Comparison of ENCODE assay signal across 25 cellular contexts in genomic region chr18:63070750-63071502, GRCh38.
DNase-seq lines count a peak whose midpoint lies in the region; ATAC-seq, FAIRE-seq and TF ChIP-seq lines count a peak whose summit lies in the region.
"Had no signal": no experiment of that assay in that cellular context is flagged by ENCODE, and none has a peak within 500 bp of the region (broad histone marks: within the 10 kb centered on the region; RNA-seq: fewer than 3 reads in every experiment).

No MANE protein-coding gene starts in this region.

- H3K4me1 ChIP-seq in colonic mucosa = no peaks in the 10 kb centered on the region
- no peaks in the 10 kb centered on the region for H3K4me1 ChIP-seq in small intestine (ENCODE audit: control insufficient read depth in 2 of 2, insufficient read depth in 1 of 2, low read depth in 1 of 2, low read length in 1 of 2)
- H3K4me1 ChIP-seq in gastrocnemius medialis = no peaks in the 10 kb centered on the region
- H3K4me1 ChIP-seq: SJCRH30 had no signal

- TF ChIP-seq POLR2A in gastrocnemius medialis (IDR thresholded peaks at IDR 0.05) = no peak

- H3K9me3 ChIP-seq in colonic mucosa (no peaks in the 10 kb centered on the region), small intestine (ENCODE audit: control insufficient read depth, low read depth) (no peaks in the 10 kb centered on the region), gastrocnemius medialis (no peaks in the 10 kb centered on the region)
- H3K9me3 ChIP-seq: SJCRH30 had no signal

- no peaks in the 10 kb centered on the region for H3K27me3 Mint-ChIP-seq in mesothelial cell of epicardium (ENCODE audit: low read depth)
- no peaks in the 10 kb centered on the region for H3K27me3 Mint-ChIP-seq in stimulated activated naive B cell treated with anti-CD40 and anti-IgM and Interleukin-4, amounts not matched to agents 10 μg/mL and 1 μg/mL and 100 μg/mL, for 72 hours

- 21 to 63% (median 37%) methylated on average over 9 of the region's 9 CpGs for WGBS in small intestine, 3 donors

- TF ChIP-seq CTCF in colonic mucosa (IDR thresholded peaks at IDR 0.05) = no peak
- no peak for TF ChIP-seq CTCF in mesothelial cell of epicardium (IDR thresholded peaks at IDR 0.05; ENCODE audit: unreplicated experiment)
- no peak for TF ChIP-seq CTCF in gastrocnemius medialis (IDR thresholded peaks at IDR 0.05 in 4 of 5, conservative IDR thresholded peaks at IDR 0.05 in 1 of 5)

- H3K36me3 ChIP-seq in colonic mucosa (no peaks in the 10 kb centered on the region), small intestine (ENCODE audit: control insufficient read depth in 2 of 2, insufficient read depth in 2 of 2, low read length in 2 of 2) (no peaks in the 10 kb centered on the region), gastrocnemius medialis (no peaks in the 10 kb centered on the region)
- H3K36me3 ChIP-seq: SJCRH30 had no signal

- POLR2A ChIA-PET in HEK293T (lab: Yijun Ruan, JAX) = no interaction called here

- no peaks in the 10 kb centered on the region for H3K27me3 ChIP-seq in colonic mucosa
- no peaks in the 10 kb centered on the region for H3K27me3 ChIP-seq in small intestine (ENCODE audit: control insufficient read depth in 2 of 2, insufficient read depth in 2 of 2, low read length in 2 of 2)
- H3K27me3 ChIP-seq in gastrocnemius medialis = no peaks in the 10 kb centered on the region
- H3K27me3 ChIP-seq: SJCRH30 had no signal

- no peaks in the 10 kb centered on the region for H3K36me3 Mint-ChIP-seq in mesothelial cell of epicardium
- H3K36me3 Mint-ChIP-seq in stimulated activated naive B cell treated with anti-CD40 and anti-IgM and Interleukin-4, amounts not matched to agents 10 μg/mL and 1 μg/mL and 100 μg/mL, for 72 hours = no peaks in the 10 kb centered on the region
- H3K36me3 Mint-ChIP-seq: CD8-positive, alpha-beta T cell had no signal

- H3K4me3 ChIP-seq in colonic mucosa = no peak overlapping the region
- H3K4me3 ChIP-seq in small intestine (ENCODE audit: low read depth in 1 of 2, low read length in 2 of 2) = no peak overlapping the region
- H3K4me3 ChIP-seq in gastrocnemius medialis = no peak overlapping the region
- H3K4me3 ChIP-seq: SJCRH30 had no signal

- DNase-seq in HEK293T (ENCODE audit: extremely low spot score) (no peak), colonic mucosa (peak; percentile 60), mesothelial cell of epicardium (ENCODE audit: low spot score in 2 of 2, unreplicated experiment in 2 of 2) (no peak), small intestine (peak; percentile 59), gastrocnemius medialis (no peak), NCI-H526 (lab: John Stamatoyannopoulos, UW) (no peak)
- no peak for DNase-seq in stimulated activated naive B cell treated with anti-CD40 and anti-IgM and Interleukin-4, amounts not matched to agents 10 μg/mL and 1 μg/mL and 100 μg/mL, for 72 hours
- DNase-seq: ACHN; Calu3; CD8-positive, alpha-beta T cell; GDM1; Karpas-422; MM.1S; NCI-H1048; NCI-H1417 treated with DMSO at 0.1 percent for 48 hours; NCI-H187 treated with DMSO at 0.1 percent for 48 hours; NCI-H2227 treated with DMSO at 0.1 percent for 48 hours; NCI-H510A; NCI-H774; NK-92 treated with Interleukin-12 subunit alpha and Interleukin-12 subunit beta, amount 100 ng/mL, for 24 hours had no signal

- no peak for ATAC-seq in stimulated activated naive B cell treated with anti-CD40 and anti-IgM and Interleukin-4, amounts not matched to agents 10 μg/mL and 1 μg/mL and 100 μg/mL, for 72 hours (replicated peaks)
- ATAC-seq in gastrocnemius medialis = no peak
- ATAC-seq: CD8-positive, alpha-beta T cell; HCT116 had no signal

- intact Hi-C loops in colonic mucosa (cut with DNase I) (no loop called here), gastrocnemius medialis (cut with DNase I; ENCODE audit: low total_unique reads) (no loop called here)

- no peak overlapping the region for H3K9ac ChIP-seq in colonic mucosa (ENCODE audit: low read depth in 2 of 2, low read length in 2 of 2)

- CTCF ChIA-PET in HEK293T (lab: Yijun Ruan, JAX) = interaction anchor here (0.6 kb wide), 1 partner anchor 22 kb away, joined by 3 read pairs; no protein-coding TSS in a partner anchor

- peak overlapping the region; percentile 49 for H3K27ac Mint-ChIP-seq in mesothelial cell of epicardium
- H3K27ac Mint-ChIP-seq in stimulated activated naive B cell treated with anti-CD40 and anti-IgM and Interleukin-4, amounts not matched to agents 10 μg/mL and 1 μg/mL and 100 μg/mL, for 72 hours = no peak overlapping the region
- H3K27ac Mint-ChIP-seq: CD8-positive, alpha-beta T cell had no signal

- no peak for FAIRE-seq in small intestine (lab: Jason Lieb, UNC)
- FAIRE-seq: GM19239, H1, RCC 7860 had no signal

- peaks cover 29% of the 10 kb centered on the region for H3K4me1 Mint-ChIP-seq in mesothelial cell of epicardium
- H3K4me1 Mint-ChIP-seq in stimulated activated naive B cell treated with anti-CD40 and anti-IgM and Interleukin-4, amounts not matched to agents 10 μg/mL and 1 μg/mL and 100 μg/mL, for 72 hours = peaks cover 9 to 13% of the 10 kb centered on the region in 2 donors

- no peak overlapping the region for H3K4me3 Mint-ChIP-seq in mesothelial cell of epicardium
- no peak overlapping the region for H3K4me3 Mint-ChIP-seq in stimulated activated naive B cell treated with anti-CD40 and anti-IgM and Interleukin-4, amounts not matched to agents 10 μg/mL and 1 μg/mL and 100 μg/mL, for 72 hours
- H3K4me3 Mint-ChIP-seq: CD8-positive, alpha-beta T cell had no signal

- in situ Hi-C loops in gastrocnemius medialis (cut with MboI; ENCODE audit: low sequenced_read_pairs in 4 of 4) = no loop called here

- no peak overlapping the region for H3K27ac ChIP-seq in colonic mucosa
- H3K27ac ChIP-seq in small intestine (ENCODE audit: low read depth in 1 of 2, low read length in 1 of 2) = no peak overlapping the region
- no peak overlapping the region for H3K27ac ChIP-seq in gastrocnemius medialis
- H3K27ac ChIP-seq: SJCRH30 had no signal

- no peaks in the 10 kb centered on the region for H3K9me3 Mint-ChIP-seq in mesothelial cell of epicardium
- H3K9me3 Mint-ChIP-seq in stimulated activated naive B cell treated with anti-CD40 and anti-IgM and Interleukin-4, amounts not matched to agents 10 μg/mL and 1 μg/mL and 100 μg/mL, for 72 hours = peaks cover 4 to 5% of the 10 kb centered on the region in 2 donors
- H3K9me3 Mint-ChIP-seq: CD8-positive, alpha-beta T cell had no signal

TF ChIP-seq in HEK293T, 16 proteins besides CTCF, POLR2A, EP300 and RAD21:
- no peak for TF ChIP-seq SP1 (IDR thresholded peaks at IDR 0.05)
- no peak for TF ChIP-seq FOXM1 (IDR thresholded peaks at IDR 0.05; ENCODE audit: borderline replicate concordance)
- peak; percentile 61 for TF ChIP-seq PKNOX1 (IDR thresholded peaks at IDR 0.05)
- TF ChIP-seq NFRKB (IDR thresholded peaks at IDR 0.05) = no peak
- TF ChIP-seq ELF4 (IDR thresholded peaks at IDR 0.05) = no peak

Comparison
In these comparisons a context has a peak if more than half of its experiments do, and no peak if none do; other contexts are left out.
1. DNase-seq: peak in colonic mucosa (single experiment) and small intestine (single experiment); none in HEK293T (single experiment), mesothelial cell of epicardium (0 of 2), stimulated activated naive B cell treated with anti-CD40 and anti-IgM and Interleukin-4, amounts not matched to agents 10 μg/mL and 1 μg/mL and 100 μg/mL, for 72 hours (single experiment), gastrocnemius medialis (0 of 2) and NCI-H526 (0 of 2).